22 cellular contexts compared by ENCODE assay signal in genomic region chr12:2607881-2608607, GRCh38.
"Had no signal": no experiment of that assay in that cellular context is flagged by ENCODE, and none has a peak within 500 bp of the region (broad histone marks: within the 10 kb centered on the region; RNA-seq: fewer than 3 reads in every experiment).

No MANE protein-coding gene starts in this region.

- ATAC-seq: activated CD8-positive, alpha-beta memory T cell treated with anti-CD3 and anti-CD28 coated beads, Interleukin-2, amount 10 ng/mL, durations not matched to agents 7 days and 5 days; activated naive CD4-positive, alpha-beta T cell treated with anti-CD3 and anti-CD28 coated beads, Interleukin-2, amount 50 U/mL, for 72 hours; activated naive CD8-positive, alpha-beta T cell treated with anti-CD3 and anti-CD28 coated beads, Interleukin-2, amount 50 U/mL, for 24 hours; activated T-cell treated with anti-CD3 and anti-CD28 coated beads, Interleukin-2, amount 50 U/mL, for 4 hours; WTC11 had no signal

- DNase-seq: activated CD4-positive, alpha-beta T cell treated with anti-CD3 and anti-CD28 coated beads for 1 hour; activated CD4-positive, alpha-beta T cell treated with anti-CD3 and anti-CD28 coated beads, Interleukin-2, amount 10 ng/mL, durations not matched to agents 24 days and 14 days; activated CD4-positive, alpha-beta T cell treated with anti-CD3 and anti-CD28 coated beads, Interleukin-2, amount 50 U/mL, for 48 hours; activated CD8-positive, alpha-beta memory T cell treated with anti-CD3 and anti-CD28 coated beads, Interleukin-2, amount 10 ng/mL, durations not matched to agents 7 days and 5 days; activated effector memory CD4-positive, alpha-beta T cell treated with anti-CD3 and anti-CD28 coated beads, Interleukin-2, amount 50 U/mL, for 16 hours; activated naive CD4-positive, alpha-beta T cell treated with Interleukin-2 at 50 U/mL for 16 hours; activated naive CD8-positive, alpha-beta T cell treated with anti-CD3 and anti-CD28 coated beads, Interleukin-2, amount 50 U/mL, for 24 hours; activated T-cell treated with anti-CD3 and anti-CD28 coated beads, Interleukin-2, amount 50 U/mL, for 4 hours; amniotic stem cell; NCI-H1048; NCI-H1417 treated with DMSO at 0.1 percent for 48 hours; NCI-H1694 treated with DMSO at 0.1 percent for 48 hours; NCI-H2029 treated with DMSO at 0.1 percent for 48 hours; NCI-H345; NCI-H510A; NCI-H526 treated with DMSO at 0.1 percent for 48 hours; NCI-H82; T-helper 1 cell had no signal

- H3K4me3 ChIP-seq: SK-N-MC had no signal

- H3K27ac ChIP-seq: SK-N-MC had no signal

- FAIRE-seq: astrocyte had no signal
